Comparison of ENCODE assay signal across 8 cellular contexts in genomic region chr17:29567362-29568330, GRCh38. TPM values are rescaled to one million over a fixed set of nuclear protein-coding genes. Genes with fewer than 3 reads are reported as not detected.
DNase-seq lines count a peak whose midpoint lies in the region; ATAC-seq and TF ChIP-seq lines count a peak whose summit lies in the region.

No MANE protein-coding gene starts in this region.

- no peaks in the 10 kb centered on the region for H3K9me3 ChIP-seq in BLaER1
- H3K9me3 ChIP-seq in gastroesophageal sphincter, result no peaks in the 10 kb centered on the region
- no peaks in the 10 kb centered on the region for H3K9me3 ChIP-seq in neutrophil
- H3K9me3 ChIP-seq in upper lobe of right lung, result no peaks in the 10 kb centered on the region

- H3K27ac ChIP-seq in BLaER1 (peak overlapping the region; percentile 96), gastroesophageal sphincter (peak overlapping the region; percentile 66 to 93 (median 89)), neutrophil (no peak overlapping the region), upper lobe of right lung (peak overlapping the region; percentile 81)

- H4K20me1 ChIP-seq in BLaER1, result peaks cover 42% of the 10 kb centered on the region

- peaks cover 24% of the 10 kb centered on the region for H3K36me3 ChIP-seq in BLaER1
- peaks cover 0 to 11% of the 10 kb centered on the region in 2 donors for H3K36me3 ChIP-seq in gastroesophageal sphincter
- H3K36me3 ChIP-seq in neutrophil, result no peaks in the 10 kb centered on the region
- H3K36me3 ChIP-seq in upper lobe of right lung, result peaks cover 3% of the 10 kb centered on the region

- 0% methylated on average over 2 of the region's 87 CpGs; no CpG with 5 or more reads in 1 of the 2 donors for WGBS in gastroesophageal sphincter (ENCODE audit: low coverage in 1 of 2), 2 donors

- H3K4me3 ChIP-seq in BLaER1, result peak overlapping the region; percentile 84
- H3K4me3 ChIP-seq in gastroesophageal sphincter, result peak overlapping the region; percentile 48 to 85
- H3K4me3 ChIP-seq in neutrophil (ENCODE audit: low read depth in 1 of 2, low read length in 1 of 2), result peak overlapping the region; percentile 72 to 73
- peak overlapping the region; percentile 76 for H3K4me3 ChIP-seq in upper lobe of right lung

- intact Hi-C loops in upper lobe of right lung (cut with DNase I), result no loop called here

- no peak for TF ChIP-seq EP300 in gastroesophageal sphincter (IDR thresholded peaks at IDR 0.05)

- H3K4me1 ChIP-seq in BLaER1 (peaks cover 64% of the 10 kb centered on the region), gastroesophageal sphincter (peaks cover 0 to 78% (median 11%) of the 10 kb centered on the region in 3 donors), neutrophil (ENCODE audit: control insufficient read depth in 1 of 2, insufficient read depth in 1 of 2, low read depth in 1 of 2, low read length in 1 of 2) (peaks cover 35 to 41% of the 10 kb centered on the region in 2 experiments), upper lobe of right lung (peaks cover 36% of the 10 kb centered on the region)

- H3K27me3 ChIP-seq in BLaER1 (no peaks in the 10 kb centered on the region), gastroesophageal sphincter (no peaks in the 10 kb centered on the region), neutrophil (peaks cover 62% of the 10 kb centered on the region), upper lobe of right lung (no peaks in the 10 kb centered on the region)

- peak in 3 of 4 experiments; percentile 44 to 53 (median 46) for TF ChIP-seq CTCF in gastroesophageal sphincter (IDR thresholded peaks at IDR 0.05)
- no peak for TF ChIP-seq CTCF in neutrophil (IDR thresholded peaks at IDR 0.05)
- TF ChIP-seq CTCF in upper lobe of right lung (IDR thresholded peaks at IDR 0.05), result peak; percentile 52

- ATAC-seq in GM19328 (IDR thresholded peaks at IDR 0.05; ENCODE audit: unreplicated experiment) (peak; percentile 35), HG03571 (IDR thresholded peaks at IDR 0.05; ENCODE audit: unreplicated experiment) (peak; percentile 38), gastroesophageal sphincter (peak; percentile 30), upper lobe of right lung (peak; percentile 55)

- peak overlapping the region; percentile 97 for H3K4me2 ChIP-seq in BLaER1

- TF ChIP-seq POLR2A in gastroesophageal sphincter (IDR thresholded peaks at IDR 0.05), result no peak

- peak overlapping the region; percentile 95 for H3K9ac ChIP-seq in BLaER1

- peak; percentile 82 for DNase-seq in RKO (ENCODE audit: low spot score)
- peak; percentile 68 for DNase-seq in activated T-helper 9 cell treated with anti-CD3 and anti-CD28 coated beads, Interleukin-2, amount 50 U/mL, for 16 hours (ENCODE audit: low read depth)
- DNase-seq in upper lobe of right lung, result peak; percentile 90

RNA-seq across cellular contexts. Expression of gene ABHD15, which starts 0.8 kb away (rescaled TPM):
- 10 to 100 TPM in 3 of 4 donors, 1 to 10 TPM in 1; 5.4 to 12.6 (median 11.1) TPM for total RNA-seq in gastroesophageal sphincter
- total RNA-seq in upper lobe of right lung, result 10.9 TPM

RNA-seq across cellular contexts. Expression of gene TP53I13, which starts 0.9 kb away (rescaled TPM):
- total RNA-seq in gastroesophageal sphincter (10 to 100 TPM; 41.5 to 57.3 (median 52.1) TPM), upper lobe of right lung (51.9 TPM)

RNA-seq across cellular contexts. Expression of gene GIT1, which starts 21.8 kb away (rescaled TPM):
- total RNA-seq in gastroesophageal sphincter (10 to 100 TPM; 30.4 to 47.8 (median 35.8) TPM), upper lobe of right lung (64.8 TPM)

RNA-seq across cellular contexts. Expression of gene ANKRD13B, which starts 25.3 kb away (rescaled TPM):
- total RNA-seq in gastroesophageal sphincter, result 10 to 100 TPM in 2 of 4 donors, 1 to 10 TPM in 2; 4.4 to 22.8 (median 10.0) TPM
- 6.8 TPM for total RNA-seq in upper lobe of right lung

RNA-seq across cellular contexts. Expression of gene CORO6, which starts 55.1 kb away (rescaled TPM):
- total RNA-seq in gastroesophageal sphincter (100 to 1,000 TPM in 1 of 4 donors, 10 to 100 TPM in 3; 18.1 to 138 (median 39.4) TPM), upper lobe of right lung (7.7 TPM)
